ENCODE assay signal across 8 cellular contexts in the genomic region with DNA sequence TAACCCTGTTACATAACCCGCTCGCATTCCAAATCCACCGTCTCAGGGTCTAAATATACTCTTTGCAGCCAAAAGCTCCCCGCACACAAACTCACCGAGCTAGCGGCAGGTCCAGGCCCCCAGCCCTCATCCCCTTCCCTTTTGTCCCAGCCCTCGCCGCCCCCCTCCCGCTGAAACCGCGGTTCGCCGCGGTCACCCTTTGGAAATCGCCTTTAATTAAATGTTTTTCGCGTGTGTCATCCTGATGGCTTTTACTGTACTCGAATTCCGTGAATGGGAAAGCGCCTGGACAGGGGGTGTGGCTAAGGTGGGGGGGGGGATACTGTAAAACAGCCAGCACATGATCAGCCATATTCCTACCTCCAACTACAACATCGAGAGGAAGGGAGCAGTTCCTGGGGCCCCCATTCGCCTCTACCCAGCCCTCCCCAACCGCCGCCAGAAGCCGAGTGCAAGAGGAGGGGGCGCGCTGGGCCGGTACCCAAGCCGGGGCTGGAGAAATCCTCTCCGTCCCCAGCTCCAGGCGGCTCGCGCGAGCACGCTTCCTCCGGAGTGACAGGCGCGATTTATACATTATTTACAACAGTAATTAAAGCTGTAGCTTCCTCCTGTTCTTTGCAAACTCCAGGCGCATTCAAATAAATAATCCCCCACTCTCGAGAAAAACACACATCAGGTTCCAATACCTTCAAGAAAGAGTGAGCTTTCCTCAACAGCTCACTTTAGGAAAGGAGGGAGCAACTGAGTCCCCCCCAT. TPM values are rescaled to one million over a fixed set of nuclear protein-coding genes. Genes with fewer than 3 reads are reported as not detected.
DNase-seq lines count a peak whose midpoint lies in the region; TF ChIP-seq lines count a peak whose summit lies in the region.

No MANE protein-coding gene starts in this region.

- peaks cover 19% of the 10 kb centered on the region for H3K23me2 ChIP-seq in H9 (ENCODE audit: insufficient read length, low read depth, low read length, poor library complexity, severe bottlenecking)

- no peak overlapping the region for H2BK5ac ChIP-seq in H9 (ENCODE audit: insufficient read length, low read length)
- no peak overlapping the region for H2BK5ac ChIP-seq in trophoblast cell (ENCODE audit: low read depth, low read length, poor library complexity)

- H3K23ac ChIP-seq in H9 (ENCODE audit: insufficient read length, low read depth, low read length) (no peak overlapping the region), trophoblast cell (ENCODE audit: low read length) (no peak overlapping the region)

- H3K27ac ChIP-seq in H9 (ENCODE audit: insufficient read length, low read depth, low read length) (no peak overlapping the region), cardiac muscle cell (no peak overlapping the region), trophoblast cell (ENCODE audit: low read depth, low read length) (no peak overlapping the region)

- H2BK120ac ChIP-seq in H9 (ENCODE audit: low read depth, low read length, poor library complexity, severe bottlenecking) (no peak overlapping the region), trophoblast cell (ENCODE audit: insufficient read depth, low read length, poor library complexity) (no peak overlapping the region)

- H3K4me1 Mint-ChIP-seq in H9: peaks cover 25 to 34% of the 10 kb centered on the region in 2 experiments

- H3K36me3 Mint-ChIP-seq in H9 (ENCODE audit: insufficient read depth in 1 of 3, low read depth in 3 of 3): no peaks in the 10 kb centered on the region; a peak in 1 of 7 replicates

- H3K18ac ChIP-seq in H9 (ENCODE audit: insufficient read length, low read depth, low read length): no peak overlapping the region
- H3K18ac ChIP-seq in trophoblast cell (ENCODE audit: low read length): no peak overlapping the region

- H4K91ac ChIP-seq in H9 (ENCODE audit: insufficient read length, low read depth, low read length) (no peak overlapping the region), trophoblast cell (ENCODE audit: low read depth, low read length) (no peak overlapping the region)

- no peak overlapping the region for H3K27ac Mint-ChIP-seq in H9

- H3K9me3 ChIP-seq in H9 (ENCODE audit: control insufficient read depth, low read depth, low read length): no peaks in the 10 kb centered on the region
- no peaks in the 10 kb centered on the region for H3K9me3 ChIP-seq in cardiac muscle cell (ENCODE audit: low read depth)
- H3K9me3 ChIP-seq in trophoblast cell (ENCODE audit: insufficient read depth, low read depth, low read length): no peaks in the 10 kb centered on the region

- H2BK15ac ChIP-seq in H9 (ENCODE audit: low read depth, low read length): no peak overlapping the region

- H3K14ac ChIP-seq in H9 (ENCODE audit: insufficient read depth, low read length) (no peak overlapping the region), trophoblast cell (ENCODE audit: low read length) (no peak overlapping the region)

- H3K9me3 Mint-ChIP-seq in H9: no peaks in the 10 kb centered on the region

- no peaks in the 10 kb centered on the region for H3K79me1 ChIP-seq in H9 (ENCODE audit: insufficient read depth, low read depth, low read length, poor library complexity, severe bottlenecking)
- peaks cover 2% of the 10 kb centered on the region for H3K79me1 ChIP-seq in trophoblast cell (ENCODE audit: low read length)

- no peak overlapping the region for H4K12ac ChIP-seq in trophoblast cell (ENCODE audit: low read depth, low read length)

- no CpG with 5 or more reads among the region's 40 CpGs for WGBS in H9 (ENCODE audit: extremely low coverage, insufficient read length, low lambda C conversion rate)
- no CpG with 5 or more reads among the region's 40 CpGs for WGBS in trophoblast cell (ENCODE audit: extremely low coverage, insufficient coverage, insufficient read length)

- H3K4me1 ChIP-seq in H9 (ENCODE audit: insufficient read depth, low read length) (peaks cover 4% of the 10 kb centered on the region; the same call in 1 of the 2 replicates), cardiac muscle cell (ENCODE audit: low read depth) (no peaks in the 10 kb centered on the region), trophoblast cell (ENCODE audit: control insufficient read depth in 1 of 2, insufficient read depth in 2 of 2, low read length in 2 of 2) (peaks cover 0 to 3% of the 10 kb centered on the region in 2 experiments)

- H4K5ac ChIP-seq in H9 (ENCODE audit: insufficient read length, low read depth, low read length): no peak overlapping the region

- H3K4me3 Mint-ChIP-seq in H9: peak overlapping the region; percentile 77 to 92

- no peak overlapping the region for H3K4ac ChIP-seq in H9 (ENCODE audit: low read depth, low read length)
- H3K4ac ChIP-seq in trophoblast cell (ENCODE audit: low read depth, low read length): no peak overlapping the region

- H3K4me3 ChIP-seq in AG09309 (ENCODE audit: control insufficient read depth, low read depth, low read length): peak overlapping the region; percentile 86
- peak overlapping the region; percentile 75 for H3K4me3 ChIP-seq in WI38 (ENCODE audit: low read depth, low read length)
- peak overlapping the region; percentile 83 for H3K4me3 ChIP-seq in cardiac muscle cell
- peak overlapping the region; percentile 69 for H3K4me3 ChIP-seq in trophoblast cell (ENCODE audit: low read depth, low read length)

- H2AK5ac ChIP-seq in H9 (ENCODE audit: insufficient read length, low read length) (no peak overlapping the region), trophoblast cell (ENCODE audit: low read length) (no peak overlapping the region)

- H4K20me1 ChIP-seq in H9 (ENCODE audit: control insufficient read depth, insufficient read depth, insufficient read length): no peaks in the 10 kb centered on the region

- H2BK20ac ChIP-seq in H9 (ENCODE audit: low read depth, low read length, poor library complexity, severe bottlenecking): no peak overlapping the region

- H2AFZ ChIP-seq in H9 (ENCODE audit: low read length): no peak overlapping the region
- peak overlapping the region; percentile 4 for H2AFZ ChIP-seq in trophoblast cell (ENCODE audit: insufficient read depth, low read length, poor library complexity)

- peaks cover 57% of the 10 kb centered on the region for H3K27me3 Mint-ChIP-seq in H9 (ENCODE audit: low read depth)

- H3K36me3 ChIP-seq in cardiac muscle cell (no peaks in the 10 kb centered on the region), trophoblast cell (ENCODE audit: control insufficient read depth in 1 of 2, insufficient read depth in 2 of 2, low read length in 2 of 2) (no peaks in the 10 kb centered on the region)

- H3K9ac ChIP-seq in H9 (ENCODE audit: extremely low read depth, insufficient read length, low read length): no peak overlapping the region
- peak overlapping the region; percentile 42 for H3K9ac ChIP-seq in trophoblast cell (ENCODE audit: low read length)

- H3K79me2 ChIP-seq in H9 (ENCODE audit: insufficient read depth, low read length) (no peaks in the 10 kb centered on the region), trophoblast cell (ENCODE audit: control insufficient read depth, insufficient read depth, low read length, poor library complexity) (peaks cover 2% of the 10 kb centered on the region)

- H3K56ac ChIP-seq in H9 (ENCODE audit: insufficient read length, low read depth, low read length): no peak overlapping the region

- TF ChIP-seq CTCF in AG09309 (IDR thresholded peaks at IDR 0.05; ENCODE audit: control insufficient read depth, insufficient read depth, low read depth, low read length, missing control alignments) (no peak), H9 (conservative IDR thresholded peaks at IDR 0.05) (no peak), WI38 (IDR thresholded peaks at IDR 0.05; ENCODE audit: low read depth, low read length) (no peak), cardiac muscle cell (IDR thresholded peaks at IDR 0.05; ENCODE audit: low read depth, low read length) (no peak), GM10266 (IDR thresholded peaks at IDR 0.05; ENCODE audit: control insufficient read depth, insufficient read depth, low read depth, missing control alignments) (no peak)

- H3K27me3 ChIP-seq in H9 (ENCODE audit: insufficient read depth, low read length): no peaks in the 10 kb centered on the region
- peaks cover 60% of the 10 kb centered on the region for H3K27me3 ChIP-seq in cardiac muscle cell
- H3K27me3 ChIP-seq in trophoblast cell (ENCODE audit: insufficient read depth, low read length): no peaks in the 10 kb centered on the region

- H4K8ac ChIP-seq in H9 (replicated peaks; ENCODE audit: insufficient read length, low read depth, low read length) (no peak overlapping the region), trophoblast cell (ENCODE audit: low read depth, low read length) (no peak overlapping the region)

- H3K4me2 ChIP-seq in H9 (ENCODE audit: insufficient read depth, insufficient read length, low read length): peak overlapping the region; percentile 51
- H3K4me2 ChIP-seq in trophoblast cell (ENCODE audit: low read length): peak overlapping the region; percentile 99

- DNase-seq in AG09309 (ENCODE audit: low read depth) (peak; percentile 27), H9 (peak; percentile 33), cardiac muscle cell (ENCODE audit: low read depth in 1 of 2, low spot score in 1 of 2) (peak; percentile 27 to 62), trophoblast cell (no peak), Kasumi-1 (lab: John Stamatoyannopoulos, UW) (no peak), NCI-H446 treated with DMSO at 0.1 percent for 48 hours (lab: John Stamatoyannopoulos, UW) (no peak), GM10266 (ENCODE audit: extremely low spot score) (no peak)

- H3T11ph ChIP-seq in H9 (ENCODE audit: low read length): no peak overlapping the region

- H2BK12ac ChIP-seq in H9 (ENCODE audit: insufficient read length, low read depth, low read length) (no peak overlapping the region), trophoblast cell (ENCODE audit: low read length) (no peak overlapping the region)

RNA-seq across cellular contexts. Expression of gene RORA, which starts 1.7 kb away (rescaled TPM):
- total RNA-seq in H9 (2021): 3.1 and 3.9 TPM in 2 replicates
- 10.8 and 13.0 TPM in 2 replicates for total RNA-seq in cardiac muscle cell
- 7.3 and 9.8 TPM in 2 replicates for polyA plus RNA-seq in cardiac muscle cell
- polyA plus RNA-seq in trophoblast cell (2013): 2.8 TPM in 2 replicates

Comparison
In these comparisons a context has a peak if more than half of its experiments do, and no peak if none do; other contexts are left out.
1. DNase-seq: peak in AG09309 (single experiment), H9 (single experiment) and cardiac muscle cell (2 of 2); none in trophoblast cell (0 of 2), Kasumi-1 (0 of 2), NCI-H446 treated with DMSO at 0.1 percent for 48 hours (single experiment) and GM10266 (single experiment).
2. Peak in every context shown above with its lines, with median percentiles within 50 percentile points of each other: H3K4me3 ChIP-seq.